Comparison of ENCODE assay signal across 8 cellular contexts in the genomic region with DNA sequence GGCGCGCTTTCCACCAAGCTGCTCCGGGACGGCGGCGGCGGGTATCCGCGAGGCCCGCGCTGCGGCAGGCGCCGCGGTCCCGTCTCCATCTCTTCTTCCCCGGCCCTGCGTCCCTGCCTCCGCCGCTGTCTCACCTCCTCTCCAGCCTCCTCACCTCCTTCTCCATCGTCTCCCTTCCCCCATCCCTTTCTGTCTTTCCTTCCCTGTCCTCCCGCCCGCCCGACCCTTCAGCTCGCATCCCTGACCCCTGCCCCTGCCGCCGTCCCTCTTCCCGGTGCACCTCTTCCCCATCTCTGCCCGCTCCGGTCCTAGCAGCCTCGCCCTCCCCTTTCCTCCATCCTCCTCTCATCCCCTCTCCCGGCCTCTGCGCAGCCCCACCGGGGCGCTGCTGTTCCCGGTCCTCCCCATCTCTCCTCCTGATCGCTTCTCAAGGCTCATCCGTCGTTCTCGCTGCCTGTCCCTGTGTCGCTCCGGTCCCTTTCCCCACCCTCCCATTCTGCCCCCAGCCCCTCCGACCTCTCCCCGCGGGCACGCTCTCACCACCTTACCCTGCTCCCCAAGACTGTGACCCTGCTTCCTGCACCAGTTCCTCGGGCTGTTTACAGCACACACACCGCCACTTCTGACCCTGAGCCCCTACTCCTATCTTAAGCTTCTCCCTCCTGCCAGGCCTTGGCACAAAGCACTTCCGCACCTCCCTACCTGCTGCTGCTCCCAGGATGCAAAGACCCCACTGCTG.
A peak's percentile ranks its signal among the peaks of the same experiment; 100 is the strongest.
DNase-seq lines count a peak whose midpoint lies in the region; ATAC-seq and TF ChIP-seq lines count a peak whose summit lies in the region.

No MANE protein-coding gene starts in this region.

- H3K4me1 ChIP-seq in MM.1S (ENCODE audit: low read length) (peaks cover 21% of the 10 kb centered on the region; the same call in 1 of the 2 replicates), iPS DF 6.9 (ENCODE audit: control insufficient read depth, insufficient read depth, low read length) (no peaks in the 10 kb centered on the region)

- H3K4me3 ChIP-seq in MM.1S (ENCODE audit: low read length) (peak overlapping the region; percentile 93), iPS DF 6.9 (ENCODE audit: low read length) (peak overlapping the region; percentile 99; the same call in 1 of the 2 replicates)

- H2AFZ ChIP-seq in MM.1S (ENCODE audit: low read length), result peak overlapping the region; percentile 52

- no peaks in the 10 kb centered on the region for H3K9me3 ChIP-seq in MM.1S (replicated peaks; ENCODE audit: insufficient read depth, low read length)
- no peaks in the 10 kb centered on the region for H3K9me3 ChIP-seq in iPS DF 6.9 (ENCODE audit: control insufficient read depth, insufficient read depth, low read length)

- peak overlapping the region; percentile 91 for H3K4me2 ChIP-seq in MM.1S (ENCODE audit: low read depth, low read length)

- no peaks in the 10 kb centered on the region for H3K9me2 ChIP-seq in MM.1S (replicated peaks; ENCODE audit: insufficient read depth, low read length)

- peaks cover 14% of the 10 kb centered on the region; the same call in 1 of the 2 replicates for H3F3A ChIP-seq in MM.1S (ENCODE audit: insufficient read depth, low read length)

- no CpG with 5 or more reads among the region's 49 CpGs for WGBS in iPS DF 6.9 (ENCODE audit: insufficient coverage, insufficient read length)

- H3K9ac ChIP-seq in MM.1S (ENCODE audit: low read length), result peak overlapping the region; percentile 84

- peak overlapping the region; percentile 84 for H3K27ac ChIP-seq in MM.1S (ENCODE audit: low read length)
- H3K27ac ChIP-seq in iPS DF 6.9 (ENCODE audit: low read length), result no peak overlapping the region

- DNase-seq in activated T-cell treated with anti-CD3 and anti-CD28 coated beads for 24 hours (ENCODE audit: low read depth) (peak; percentile 11), MM.1S (peak; percentile 21), iPS DF 6.9 (ENCODE audit: low read depth, low spot score) (no peak)
- no peak for DNase-seq in activated T-cell treated with anti-CD3 and anti-CD28 coated beads, Interleukin-2, amount 50 U/mL, for 1 hour
- peak; percentile 65 for DNase-seq in activated effector memory CD4-positive, alpha-beta T cell treated with anti-CD3 and anti-CD28 coated beads, Interleukin-2, amount 50 U/mL, for 16 hours
- DNase-seq in stimulated activated CD4-positive, alpha-beta T cell treated with anti-CD3 and anti-CD28 coated beads, Interleukin-4, amount 100 ng/mL, for 24 hours, result peak; percentile 13

- H4K20me1 ChIP-seq in MM.1S (ENCODE audit: insufficient read depth, low read length), result peaks cover 8% of the 10 kb centered on the region; the same call in 1 of the 2 replicates

- peaks cover 76% of the 10 kb centered on the region for H3K79me2 ChIP-seq in MM.1S (ENCODE audit: low read length)

- no peak for ATAC-seq in HG02973 (IDR thresholded peaks at IDR 0.05; ENCODE audit: unreplicated experiment)
- ATAC-seq in HG02678 (IDR thresholded peaks at IDR 0.05; ENCODE audit: unreplicated experiment), result no peak

- H3K27me3 ChIP-seq in MM.1S (replicated peaks; ENCODE audit: insufficient read depth, low read length), result no peaks in the 10 kb centered on the region
- peaks cover 2% of the 10 kb centered on the region for H3K27me3 ChIP-seq in iPS DF 6.9 (ENCODE audit: control insufficient read depth, insufficient read depth, low read length)

- TF ChIP-seq CTCF in MM.1S (IDR thresholded peaks at IDR 0.05; ENCODE audit: low read length), result no peak

- no peaks in the 10 kb centered on the region for H3K36me3 ChIP-seq in MM.1S (replicated peaks; ENCODE audit: insufficient read depth, low read length)
- peaks cover 2% of the 10 kb centered on the region; the same call in 1 of the 2 replicates for H3K36me3 ChIP-seq in iPS DF 6.9 (ENCODE audit: control insufficient read depth, insufficient read depth, low read length)

Comparison
In these comparisons a context has a peak if more than half of its experiments do, and no peak if none do; other contexts are left out.
1. DNase-seq: peak in activated T-cell treated with anti-CD3 and anti-CD28 coated beads for 24 hours (single experiment), MM.1S (single experiment), activated effector memory CD4-positive, alpha-beta T cell treated with anti-CD3 and anti-CD28 coated beads, Interleukin-2, amount 50 U/mL, for 16 hours (single experiment) and stimulated activated CD4-positive, alpha-beta T cell treated with anti-CD3 and anti-CD28 coated beads, Interleukin-4, amount 100 ng/mL, for 24 hours (single experiment); none in activated T-cell treated with anti-CD3 and anti-CD28 coated beads, Interleukin-2, amount 50 U/mL, for 1 hour (single experiment) and iPS DF 6.9 (single experiment).